In the genomic region with DNA sequence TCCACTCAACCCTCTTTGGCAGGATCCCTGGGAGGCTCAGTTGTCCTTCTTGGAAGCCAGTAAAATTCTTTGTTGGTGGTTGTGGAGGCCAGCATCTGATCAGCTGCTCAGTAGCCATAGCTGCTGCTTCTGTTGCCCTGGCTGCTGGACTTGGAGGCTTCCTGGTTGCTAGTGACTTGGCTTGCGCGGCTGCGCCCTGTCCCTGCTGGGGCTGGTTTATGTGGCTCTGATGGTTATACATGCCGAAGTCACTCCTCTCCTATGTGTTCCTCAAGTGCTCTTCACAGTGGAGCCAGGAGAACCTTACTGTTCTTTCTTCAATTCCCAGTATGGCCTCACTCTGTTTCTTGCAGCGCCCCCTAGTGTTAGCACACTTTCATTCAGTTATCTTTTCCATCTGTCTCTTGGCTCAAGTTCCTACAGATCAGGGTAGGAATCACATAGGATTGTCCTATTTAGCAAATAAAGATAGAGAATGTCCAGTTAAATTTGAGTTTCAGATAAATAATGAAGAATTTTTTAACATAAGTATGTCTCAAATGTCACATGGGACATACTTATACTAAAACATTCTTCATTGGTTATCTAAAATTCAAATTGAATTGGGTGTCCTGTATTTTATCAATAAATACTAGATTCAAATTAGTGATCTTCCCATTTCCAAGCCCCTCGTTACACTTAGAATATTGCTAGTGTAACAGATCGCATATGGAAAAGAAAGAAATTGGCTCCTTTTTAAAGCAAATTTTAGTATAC, we compare ENCODE assay signal across 9 cellular contexts.
DNase-seq lines count a peak whose midpoint lies in the region; ATAC-seq and TF ChIP-seq lines count a peak whose summit lies in the region.
"Had no signal": no experiment of that assay in that cellular context is flagged by ENCODE, and none has a peak within 500 bp of the region (broad histone marks: within the 10 kb centered on the region; RNA-seq: fewer than 3 reads in every experiment).

No MANE protein-coding gene starts in this region.

- H3K27me3 Mint-ChIP-seq in activated T-cell treated with anti-CD3 and anti-CD28 coated beads, Interleukin-2, amount 50 U/mL, for 24 hours, result peaks cover 17% of the 10 kb centered on the region

- ATAC-seq in HG02610 (IDR thresholded peaks at IDR 0.05; ENCODE audit: unreplicated experiment), result peak; percentile 69
- no peak for ATAC-seq in heart left ventricle
- no peak for ATAC-seq in HG03175 (IDR thresholded peaks at IDR 0.05; ENCODE audit: unreplicated experiment)

- DNase-seq in NCI-H345 (lab: John Stamatoyannopoulos, UW), result peak; percentile 23
- no peak for DNase-seq in NCI-H345 treated with DMSO at 0.1 percent for 48 hours (lab: John Stamatoyannopoulos, UW; ENCODE audit: unreplicated experiment)
- DNase-seq in NCI-H524 (lab: John Stamatoyannopoulos, UW), result peak; percentile 18 to 52
- peak; percentile 31 for DNase-seq in activated T-cell treated with anti-CD3 and anti-CD28 coated beads, Interleukin-2, amount 50 U/mL, for 24 hours
- peak in 4 of 5 donors; percentile 28 to 48 (median 32) for DNase-seq in heart left ventricle
- DNase-seq in stimulated activated CD4-positive, alpha-beta T cell treated with anti-CD3 and anti-CD28 coated beads, Interleukin-12 subunit alpha, Interleukin-12 subunit beta, amount 100 ng/mL, for 48 hours (ENCODE audit: low read depth in 2 of 3, low spot score in 1 of 3), result peak; percentile 2 to 38 (median 23)

- H3K36me3 ChIP-seq in heart left ventricle, result no peaks in the 10 kb centered on the region

- no peaks in the 10 kb centered on the region for H3K36me3 Mint-ChIP-seq in activated T-cell treated with anti-CD3 and anti-CD28 coated beads, Interleukin-2, amount 50 U/mL, for 24 hours (ENCODE audit: low read depth)
- H3K36me3 Mint-ChIP-seq: activated naive CD8-positive, alpha-beta T cell had no signal

- H3K27ac ChIP-seq in heart left ventricle, result no peak overlapping the region

- no peaks in the 10 kb centered on the region for H3K27me3 ChIP-seq in heart left ventricle

- no peak overlapping the region for H3K27ac Mint-ChIP-seq in activated T-cell treated with anti-CD3 and anti-CD28 coated beads, Interleukin-2, amount 50 U/mL, for 24 hours
- H3K27ac Mint-ChIP-seq: activated naive CD8-positive, alpha-beta T cell had no signal

- WGBS in heart left ventricle, 4 donors, result 84 to 86% (median 85%) methylated on average over 7 of the region's 7 CpGs

- no peak for TF ChIP-seq POLR2A in heart left ventricle (IDR thresholded peaks at IDR 0.05)

- TF ChIP-seq CTCF in heart left ventricle (IDR thresholded peaks at IDR 0.05), result peak; percentile 48 to 79 (median 68)

- no peaks in the 10 kb centered on the region for H3K9me3 Mint-ChIP-seq in activated T-cell treated with anti-CD3 and anti-CD28 coated beads, Interleukin-2, amount 50 U/mL, for 24 hours

- H3K4me3 Mint-ChIP-seq in activated T-cell treated with anti-CD3 and anti-CD28 coated beads, Interleukin-2, amount 50 U/mL, for 24 hours, result no peak overlapping the region
- H3K4me3 Mint-ChIP-seq: activated naive CD8-positive, alpha-beta T cell had no signal

- no peaks in the 10 kb centered on the region for H3K9me3 ChIP-seq in heart left ventricle

- H3K4me3 ChIP-seq in heart left ventricle, result no peak overlapping the region

- H3K4me1 Mint-ChIP-seq in activated T-cell treated with anti-CD3 and anti-CD28 coated beads, Interleukin-2, amount 50 U/mL, for 24 hours (ENCODE audit: low read depth), result no peaks in the 10 kb centered on the region

- no peaks in the 10 kb centered on the region for H3K4me1 ChIP-seq in heart left ventricle

- intact Hi-C loops in heart left ventricle (cut with DNase I), result loop anchor here in 8 of 10 donors (2.0 to 10.0 kb wide), 7 partner anchors 157 to 187 kb away; a partner anchor contains a TSS
